ENCODE assay signal across 12 cellular contexts in genomic region chr9:134606951-134607733, GRCh38. TPM values are rescaled to one million over a fixed set of nuclear protein-coding genes. Genes with fewer than 3 reads are reported as not detected.
DNase-seq lines count a peak whose midpoint lies in the region; ATAC-seq, FAIRE-seq and TF ChIP-seq lines count a peak whose summit lies in the region.
"Had no signal": no experiment of that assay in that cellular context is flagged by ENCODE, and none has a peak within 500 bp of the region (broad histone marks: within the 10 kb centered on the region; RNA-seq: fewer than 3 reads in every experiment).

No MANE protein-coding gene starts in this region.

- CTCF ChIA-PET in HepG2 (lab: Yijun Ruan, JAX; ENCODE audit: low intra/inter-chr PET ratio, low total read pairs), result no interaction called here

- no peak for ATAC-seq in HG03097 (IDR thresholded peaks at IDR 0.05; ENCODE audit: low FRiP score, unreplicated experiment)
- no peak for ATAC-seq in HepG2
- ATAC-seq in GM21515 (IDR thresholded peaks at IDR 0.05; ENCODE audit: unreplicated experiment), result no peak

- TF ChIP-seq EP300 in HepG2 (IDR thresholded peaks at IDR 0.05; ENCODE audit: low read depth in 2 of 2, low read length in 2 of 2) (no peak), HepG2 (CRISPR knock-in tag; IDR thresholded peaks at IDR 0.05; ENCODE audit: borderline replicate concordance) (no peak)

- H3K9me3 ChIP-seq in HepG2 (ENCODE audit: low read length), result peaks cover 5% of the 10 kb centered on the region

- in situ Hi-C loops in HepG2 (cut with HindIII; ENCODE audit: extremely low pct_ligation_motif_present, low pct_unique_long_range_greater_than_20kb), result no loop called here

- no peaks in the 10 kb centered on the region for H3K79me2 ChIP-seq in HepG2 (ENCODE audit: insufficient read depth, low read length)

- TF ChIP-seq RAD21 in HepG2 (CRISPR knock-in tag; IDR thresholded peaks at IDR 0.05), result no peak

- BruUV-seq in HepG2 (replicated peaks; lab: Mats Ljungman, UMichigan), result no TSS peak

- H4K20me1 ChIP-seq in HepG2 (ENCODE audit: insufficient read depth, low read length), result 0 out of 2 replicates have a peak, but pooled peaks cover 2% of the 10 kb centered on the region

- no peak for TF ChIP-seq CTCF in fibroblast of mammary gland (conservative IDR thresholded peaks at IDR 0.05; ENCODE audit: control insufficient read depth, insufficient read depth, low read depth, low read length)
- TF ChIP-seq CTCF in HepG2 (CRISPR knock-in tag; IDR thresholded peaks at IDR 0.05), result no peak

- H3K4me2 ChIP-seq in HepG2 (ENCODE audit: low read depth, low read length), result no peak overlapping the region

- POLR2A ChIA-PET in HepG2 (lab: Yijun Ruan, JAX), result no interaction called here

- no peaks in the 10 kb centered on the region for H3K4me1 ChIP-seq in HepG2 (ENCODE audit: insufficient read depth, low read length)

- peaks cover 0 to 19% of the 10 kb centered on the region in 2 experiments; a peak in 2 of 5 replicates for H3K27me3 ChIP-seq in HepG2 (ENCODE audit: control insufficient read depth in 1 of 2, insufficient read depth in 2 of 2, low read length in 2 of 2)

- no peak overlapping the region for H3K9ac ChIP-seq in HepG2 (ENCODE audit: insufficient read depth, low read depth, low read length)

- no peak overlapping the region for H3K27ac ChIP-seq in HepG2 (ENCODE audit: extremely low read length, insufficient read depth, low read length)

- peak; percentile 55 for DNase-seq in A172 (ENCODE audit: low spot score)
- peak; percentile 86 for DNase-seq in ELF-1 (ENCODE audit: low read depth, low spot score)
- peak; percentile 82 for DNase-seq in RPMI7951 (ENCODE audit: low read depth)
- peak; percentile 31 for DNase-seq in fibroblast of mammary gland (ENCODE audit: low read depth)
- DNase-seq in HepG2 (ENCODE audit: low spot score), result no peak
- DNase-seq in NOMO-1 (lab: John Stamatoyannopoulos, UW; ENCODE audit: unreplicated experiment in 2 of 2), result no peak
- DNase-seq: hypothalamus, NCI-H187, OCI-M1, T-helper 9 cell had no signal

- no peak for TF ChIP-seq POLR2A in HepG2 (IDR thresholded peaks at IDR 0.05; ENCODE audit: insufficient read depth in 1 of 2, low read depth in 2 of 2, low read length in 2 of 2)

- no peaks in the 10 kb centered on the region for H3K36me3 ChIP-seq in HepG2 (replicated peaks in 1 of 2; ENCODE audit: control insufficient read depth in 1 of 2, insufficient read depth in 2 of 2, low read length in 2 of 2)

- no peak overlapping the region for H3K4me3 ChIP-seq in fibroblast of mammary gland (ENCODE audit: control insufficient read depth, low read depth, low read length)
- no peak overlapping the region for H3K4me3 ChIP-seq in HepG2 (replicated peaks in 1 of 3; ENCODE audit: insufficient read depth in 1 of 3, low read depth in 2 of 3, low read length in 3 of 3)

- no peak for FAIRE-seq in HepG2 (lab: Jason Lieb, UNC)

- H2AFZ ChIP-seq in HepG2 (ENCODE audit: low read length), result no peak overlapping the region

- WGBS in HepG2 (ENCODE audit: low lambda C conversion rate), result 46% methylated on average over 13 of the region's 13 CpGs

- intact Hi-C loops in HepG2 (cut with micrococcal nuclease; ENCODE audit: unreplicated experiment), result no loop called here

TF ChIP-seq in HepG2, 621 proteins besides CTCF, POLR2A, EP300 and RAD21 (continues in another document):
- TF ChIP-seq RFX3 (CRISPR knock-in tag; IDR thresholded peaks at IDR 0.05), result no peak
- no peak for TF ChIP-seq ZNF343 (CRISPR knock-in tag; IDR thresholded peaks at IDR 0.05)
- no peak for TF ChIP-seq ZNF383 (CRISPR knock-in tag; IDR thresholded peaks at IDR 0.05; ENCODE audit: borderline replicate concordance)
- no peak for TF ChIP-seq PPARG (CRISPR knock-in tag; conservative IDR thresholded peaks at IDR 0.05)
- no peak for TF ChIP-seq GABPA (IDR thresholded peaks at IDR 0.05; ENCODE audit: low read depth, low read length)
- no peak for TF ChIP-seq GABPA (CRISPR knock-in tag; IDR thresholded peaks at IDR 0.05; ENCODE audit: low read depth)
- no peak for TF ChIP-seq ZFAT (CRISPR knock-in tag; conservative IDR thresholded peaks at IDR 0.05)
- no peak for TF ChIP-seq THAP8 (CRISPR knock-in tag; IDR thresholded peaks at IDR 0.05; ENCODE audit: borderline replicate concordance)
- no peak for TF ChIP-seq KDM1A (CRISPR knock-in tag; IDR thresholded peaks at IDR 0.05)
- TF ChIP-seq ZSCAN30 (CRISPR knock-in tag; IDR thresholded peaks at IDR 0.05), result no peak
- TF ChIP-seq UBTF (CRISPR knock-in tag; IDR thresholded peaks at IDR 0.05), result no peak
- TF ChIP-seq HHEX (CRISPR knock-in tag; IDR thresholded peaks at IDR 0.05), result no peak

RNA-seq across cellular contexts. Expression of gene COL5A1, which starts 34.5 kb away (rescaled TPM):
- 185 and 205 TPM in 2 replicates for total RNA-seq in A172 (2014; rRNA removed; shearing (Covaris generic))
- 138 and 179 TPM in 2 replicates for total RNA-seq in RPMI7951 (2014; rRNA removed; shearing (Covaris generic))
- total RNA-seq in HepG2 (2016; rRNA removed; fragmentation: Illumina TruSeq; extraction: Trizol), result not detected in 2 replicates
- not detected in 2 replicates for total RNA-seq in HepG2 (2016; cell fraction: cytosol; rRNA removed; fragmentation: Illumina TruSeq; extraction: Trizol; ENCODE audit: low read depth)
- total RNA-seq in HepG2 (2016; cell fraction: insoluble cytoplasmic fraction; rRNA removed; fragmentation: Illumina TruSeq; extraction: Trizol), result not detected in 2 replicates
- total RNA-seq in HepG2 (2016; cell fraction: membrane; rRNA removed; fragmentation: Illumina TruSeq; extraction: Trizol), result not detected in 2 replicates
- not detected in 2 replicates for total RNA-seq in HepG2 (2016; cell fraction: nucleus; rRNA removed; fragmentation: Illumina TruSeq; extraction: Trizol)
- polyA plus RNA-seq in HepG2 (2011; rRNA removed), result under 0.01 TPM in 1 of 2 replicates, not detected in the other
- under 0.01 TPM in 1 of 2 replicates, not detected in the other for polyA plus RNA-seq in HepG2 (2011; cell fraction: cytosol; rRNA removed)
- 0.07 and 0.08 TPM in 2 replicates for polyA plus RNA-seq in HepG2 (2011; cell fraction: nucleus; rRNA removed)
- polyA plus RNA-seq in HepG2 (2012), result not detected in 2 replicates
- polyA plus RNA-seq in HepG2 (2016; cell fraction: cytosol; fragmentation: Illumina TruSeq; extraction: Trizol; ENCODE audit: low read depth), result not detected in 2 replicates
- polyA plus RNA-seq in HepG2 (2016; cell fraction: insoluble cytoplasmic fraction; fragmentation: Illumina TruSeq; extraction: Trizol; ENCODE audit: low read depth), result not detected in 2 replicates
- not detected in 2 replicates for polyA plus RNA-seq in HepG2 (2016; cell fraction: membrane; fragmentation: Illumina TruSeq; extraction: Trizol; ENCODE audit: low read depth)
- 0.19 TPM in 1 of 2 replicates, not detected in the other for polyA plus RNA-seq in HepG2 (2016; cell fraction: nucleus; fragmentation: Illumina TruSeq; extraction: Trizol; ENCODE audit: insufficient read depth, low read depth)
- 0.04 and 20.3 TPM in 2 replicates for polyA minus RNA-seq in HepG2 (2011; rRNA and poly(A)+ RNA removed; ENCODE audit: low replicate concordance)
- 0.20 TPM in 1 of 2 replicates, not detected in the other for polyA minus RNA-seq in HepG2 (2011; cell fraction: cytosol; rRNA and poly(A)+ RNA removed)
- not detected in 2 replicates for polyA minus RNA-seq in HepG2 (2011; cell fraction: nucleus; rRNA and poly(A)+ RNA removed)

Comparison
In these comparisons a context has a peak if more than half of its experiments do, and no peak if none do; other contexts are left out.
1. DNase-seq: peak in A172 (single experiment), ELF-1 (single experiment), RPMI7951 (single experiment) and fibroblast of mammary gland (single experiment); none in HepG2 (single experiment) and NOMO-1 (0 of 2).
2. RNA of gene COL5A1, which starts 34.5 kb away (total RNA-seq): 185 to 205 TPM in A172 and 138 to 179 TPM in RPMI7951; not detected in HepG2; every median in the first group is over 100 times any median in the second.